ENCODE assay signal across 12 cellular contexts in genomic region chr7:91657386-91658120, GRCh38.
DNase-seq lines count a peak whose midpoint lies in the region; ATAC-seq and TF ChIP-seq lines count a peak whose summit lies in the region.
"Had no signal": no experiment of that assay in that cellular context is flagged by ENCODE, and none has a peak within 500 bp of the region (broad histone marks: within the 10 kb centered on the region; RNA-seq: fewer than 3 reads in every experiment).

No MANE protein-coding gene starts in this region.

- no peaks in the 10 kb centered on the region for H3K36me3 ChIP-seq in mucosa of descending colon (ENCODE audit: low read depth)

- no peaks in the 10 kb centered on the region for H3K9me3 Mint-ChIP-seq in nephron progenitor cell
- H3K9me3 Mint-ChIP-seq: activated naive CD4-positive, alpha-beta T cell treated with anti-CD3 and anti-CD28 coated beads, Interleukin-2, amount 50 U/mL, for 24 hours had no signal

- no peak overlapping the region for H3K4me3 ChIP-seq in epithelial cell of proximal tubule (ENCODE audit: low read depth, low read length)
- no peak overlapping the region for H3K4me3 ChIP-seq in mucosa of descending colon

- peaks cover 6% of the 10 kb centered on the region for H3K4me1 Mint-ChIP-seq in nephron progenitor cell
- H3K4me1 Mint-ChIP-seq: activated naive CD4-positive, alpha-beta T cell treated with anti-CD3 and anti-CD28 coated beads, Interleukin-2, amount 50 U/mL, for 24 hours had no signal

- intact Hi-C loops in mucosa of descending colon (cut with DNase I, micrococcal nuclease) = no loop called here

- TF ChIP-seq CTCF in epithelial cell of proximal tubule (conservative IDR thresholded peaks at IDR 0.05; ENCODE audit: low read depth, low read length) (no peak), nephron progenitor cell (IDR thresholded peaks at IDR 0.05) (no peak), mucosa of descending colon (IDR thresholded peaks at IDR 0.05) (no peak)

- no peak overlapping the region for H3K27ac Mint-ChIP-seq in nephron progenitor cell
- H3K27ac Mint-ChIP-seq: activated naive CD4-positive, alpha-beta T cell treated with anti-CD3 and anti-CD28 coated beads, Interleukin-2, amount 50 U/mL, for 24 hours; naive thymus-derived CD4-positive, alpha-beta T cell had no signal

- no peaks in the 10 kb centered on the region for H3K4me1 ChIP-seq in mucosa of descending colon (ENCODE audit: low read depth)
- H3K4me1 ChIP-seq: Caco-2 had no signal

- H3K4me3 Mint-ChIP-seq in nephron progenitor cell = no peak overlapping the region
- H3K4me3 Mint-ChIP-seq: activated naive CD4-positive, alpha-beta T cell treated with anti-CD3 and anti-CD28 coated beads, Interleukin-2, amount 50 U/mL, for 24 hours; naive thymus-derived CD4-positive, alpha-beta T cell had no signal

- H3K27me3 Mint-ChIP-seq in nephron progenitor cell (ENCODE audit: low read depth, poor library complexity) = no peaks in the 10 kb centered on the region
- H3K27me3 Mint-ChIP-seq: naive thymus-derived CD4-positive, alpha-beta T cell had no signal

- H3K36me3 Mint-ChIP-seq in nephron progenitor cell (ENCODE audit: low read depth) = no peaks in the 10 kb centered on the region
- H3K36me3 Mint-ChIP-seq: activated naive CD4-positive, alpha-beta T cell treated with anti-CD3 and anti-CD28 coated beads, Interleukin-2, amount 50 U/mL, for 24 hours; naive thymus-derived CD4-positive, alpha-beta T cell had no signal

- ATAC-seq in HG03159 (IDR thresholded peaks at IDR 0.05; ENCODE audit: unreplicated experiment) (no peak), mucosa of descending colon (no peak)
- ATAC-seq: naive thymus-derived CD4-positive, alpha-beta T cell had no signal

- in situ Hi-C loops in Caki2 (cut with HindIII; ENCODE audit: low pct_unique_long_range_greater_than_20kb, low sequenced_read_pairs) = no loop called here

- peak; percentile 1 for DNase-seq in Caki2 (ENCODE audit: low read depth)
- DNase-seq in NCI-H446 treated with DMSO at 0.1 percent for 48 hours (lab: John Stamatoyannopoulos, UW) = peak; percentile 35
- DNase-seq in epithelial cell of proximal tubule (ENCODE audit: low read depth) = peak; percentile 61
- DNase-seq in nephron progenitor cell = peak; percentile 7
- no peak for DNase-seq in mucosa of descending colon
- no peak for DNase-seq in NCI-H2107 (lab: John Stamatoyannopoulos, UW)
- DNase-seq in 8988T = no peak
- DNase-seq: Karpas-422; naive thymus-derived CD4-positive, alpha-beta T cell had no signal

- no peaks in the 10 kb centered on the region for H3K9me3 ChIP-seq in mucosa of descending colon
- H3K9me3 ChIP-seq: Caco-2 had no signal

Comparison
In these comparisons a context has a peak if more than half of its experiments do, and no peak if none do; other contexts are left out.
1. DNase-seq: peak in Caki2 (single experiment), NCI-H446 treated with DMSO at 0.1 percent for 48 hours (single experiment), epithelial cell of proximal tubule (single experiment) and nephron progenitor cell (single experiment); none in mucosa of descending colon (0 of 3), NCI-H2107 (single experiment) and 8988T (single experiment).